Comparison of ENCODE assay signal across 1 cellular context in the genomic region with DNA sequence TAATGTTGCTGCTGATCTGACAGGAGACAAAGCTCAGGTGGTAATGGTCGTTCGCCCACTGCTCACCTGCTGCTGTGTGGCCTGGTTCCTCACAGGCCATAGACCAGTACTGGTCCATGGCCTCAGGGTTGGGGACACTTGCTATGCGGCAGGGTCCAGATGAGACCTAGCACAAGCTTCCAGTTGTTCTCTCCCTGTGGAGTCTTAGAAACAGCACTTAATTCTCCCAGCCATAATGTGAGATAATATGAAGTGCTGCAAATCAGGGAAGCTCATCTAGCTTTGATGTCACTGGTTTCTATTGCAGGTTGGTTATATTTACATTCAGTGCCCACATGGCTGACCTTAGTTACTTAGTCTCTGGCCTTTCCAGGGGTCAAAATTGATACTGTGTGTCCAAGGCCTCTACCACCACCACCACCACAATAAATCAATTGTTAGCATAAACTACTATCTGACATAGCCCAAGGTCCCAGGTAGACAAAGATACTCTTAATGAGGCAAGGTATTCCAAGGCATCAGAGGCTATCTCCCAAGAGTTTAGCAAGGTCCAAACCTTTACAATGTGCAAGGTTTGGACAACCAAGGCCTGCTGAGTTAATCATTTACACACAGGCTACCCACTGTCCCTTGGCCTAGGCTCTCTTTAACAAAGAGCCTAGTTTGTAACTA.
TF ChIP-seq lines count a peak whose summit lies in the region.

No MANE protein-coding gene starts in this region.

TF ChIP-seq in HepG2, 621 proteins besides CTCF, POLR2A, EP300 and RAD21 (continued from another document and continues in another):
- no peak for TF ChIP-seq ETV5 (CRISPR knock-in tag; IDR thresholded peaks at IDR 0.05; ENCODE audit: borderline replicate concordance)
- TF ChIP-seq ZNF17 (CRISPR knock-in tag; IDR thresholded peaks at IDR 0.05): no peak
- TF ChIP-seq YEATS4 (CRISPR knock-in tag; IDR thresholded peaks at IDR 0.05; ENCODE audit: borderline replicate concordance): no peak
- no peak for TF ChIP-seq ZNF232 (CRISPR knock-in tag; IDR thresholded peaks at IDR 0.05; ENCODE audit: borderline replicate concordance)
- TF ChIP-seq, protein P1, sequence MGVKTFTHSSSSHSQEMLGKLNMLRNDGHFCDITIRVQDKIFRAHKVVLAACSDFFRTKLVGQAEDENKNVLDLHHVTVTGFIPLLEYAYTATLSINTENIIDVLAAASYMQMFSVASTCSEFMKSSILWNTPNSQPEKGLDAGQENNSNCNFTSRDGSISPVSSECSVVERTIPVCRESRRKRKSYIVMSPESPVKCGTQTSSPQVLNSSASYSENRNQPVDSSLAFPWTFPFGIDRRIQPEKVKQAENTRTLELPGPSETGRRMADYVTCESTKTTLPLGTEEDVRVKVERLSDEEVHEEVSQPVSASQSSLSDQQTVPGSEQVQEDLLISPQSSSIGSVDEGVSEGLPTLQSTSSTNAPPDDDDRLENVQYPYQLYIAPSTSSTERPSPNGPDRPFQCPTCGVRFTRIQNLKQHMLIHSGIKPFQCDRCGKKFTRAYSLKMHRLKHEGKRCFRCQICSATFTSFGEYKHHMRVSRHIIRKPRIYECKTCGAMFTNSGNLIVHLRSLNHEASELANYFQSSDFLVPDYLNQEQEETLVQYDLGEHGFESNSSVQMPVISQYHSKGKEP (CRISPR knock-in tag; IDR thresholded peaks at IDR 0.05): no peak
- TF ChIP-seq, protein P2, sequence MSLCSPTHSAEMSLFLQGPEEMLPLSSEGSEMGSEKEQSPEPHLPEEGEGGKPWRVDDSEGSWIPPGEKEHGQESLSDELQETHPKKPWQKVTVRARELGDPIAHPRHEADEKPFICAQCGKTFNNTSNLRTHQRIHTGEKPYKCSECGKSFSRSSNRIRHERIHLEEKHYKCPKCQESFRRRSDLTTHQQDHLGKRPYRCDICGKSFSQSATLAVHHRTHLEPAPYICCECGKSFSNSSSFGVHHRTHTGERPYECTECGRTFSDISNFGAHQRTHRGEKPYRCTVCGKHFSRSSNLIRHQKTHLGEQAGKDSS (CRISPR knock-in tag; IDR thresholded peaks at IDR 0.05; ENCODE audit: borderline replicate concordance, low read depth): no peak
- no peak for TF ChIP-seq ZNF3 (CRISPR knock-in tag; IDR thresholded peaks at IDR 0.05)
- TF ChIP-seq MBD4 (IDR thresholded peaks at IDR 0.05; ENCODE audit: borderline replicate concordance, low read length): no peak
- TF ChIP-seq RBAK (CRISPR knock-in tag; IDR thresholded peaks at IDR 0.05): no peak
- TF ChIP-seq HNRNPLL (IDR thresholded peaks at IDR 0.05; ENCODE audit: low read depth, low read length, poor library complexity, severe bottlenecking): no peak
- no peak for TF ChIP-seq ZNF207 (IDR thresholded peaks at IDR 0.05; ENCODE audit: borderline replicate concordance)
- peak; percentile 97 for TF ChIP-seq GFI1 (CRISPR knock-in tag; IDR thresholded peaks at IDR 0.05; ENCODE audit: borderline replicate concordance)
- no peak for TF ChIP-seq KLF11 (CRISPR knock-in tag; IDR thresholded peaks at IDR 0.05)
- no peak for TF ChIP-seq ZFP62 (CRISPR knock-in tag; IDR thresholded peaks at IDR 0.05)
- no peak; the same call in 1 of the 2 replicates for TF ChIP-seq RBFOX2 (IDR thresholded peaks at IDR 0.05; ENCODE audit: low read depth, low read length)
- peak; percentile 63; the same call in 1 of the 2 replicates for TF ChIP-seq RXRA (CRISPR knock-in tag; IDR thresholded peaks at IDR 0.05)
- TF ChIP-seq MED8 (CRISPR knock-in tag; IDR thresholded peaks at IDR 0.05; ENCODE audit: insufficient replicate concordance): no peak
- TF ChIP-seq ZSCAN21 (CRISPR knock-in tag; IDR thresholded peaks at IDR 0.05; ENCODE audit: borderline replicate concordance): 0 out of 2 replicates have a peak, but pooled peaks have one; percentile 35
- TF ChIP-seq, protein P3, sequence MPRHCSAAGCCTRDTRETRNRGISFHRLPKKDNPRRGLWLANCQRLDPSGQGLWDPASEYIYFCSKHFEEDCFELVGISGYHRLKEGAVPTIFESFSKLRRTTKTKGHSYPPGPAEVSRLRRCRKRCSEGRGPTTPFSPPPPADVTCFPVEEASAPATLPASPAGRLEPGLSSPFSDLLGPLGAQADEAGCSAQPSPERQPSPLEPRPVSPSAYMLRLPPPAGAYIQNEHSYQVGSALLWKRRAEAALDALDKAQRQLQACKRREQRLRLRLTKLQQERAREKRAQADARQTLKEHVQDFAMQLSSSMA (CRISPR knock-in tag; IDR thresholded peaks at IDR 0.05): no peak
- no peak for TF ChIP-seq FOSL1 (CRISPR knock-in tag; IDR thresholded peaks at IDR 0.05; ENCODE audit: borderline replicate concordance)
- TF ChIP-seq ZNF326 (CRISPR knock-in tag; IDR thresholded peaks at IDR 0.05; ENCODE audit: borderline replicate concordance): no peak
- TF ChIP-seq KLF6 (CRISPR knock-in tag; IDR thresholded peaks at IDR 0.05): peak; percentile 30; the same call in 1 of the 2 replicates
- no peak for TF ChIP-seq JARID2 (CRISPR knock-in tag; IDR thresholded peaks at IDR 0.05; ENCODE audit: insufficient replicate concordance)
- peak; percentile 85 for TF ChIP-seq MED1 (CRISPR knock-in tag; IDR thresholded peaks at IDR 0.05)
- 0 out of 2 replicates have a peak, but pooled peaks have one; percentile 51 for TF ChIP-seq CEBPG (CRISPR knock-in tag; IDR thresholded peaks at IDR 0.05)
- TF ChIP-seq ZFP36L1 (CRISPR knock-in tag; IDR thresholded peaks at IDR 0.05): peak; percentile 47; the same call in 1 of the 2 replicates
- no peak for TF ChIP-seq KLF15 (CRISPR knock-in tag; IDR thresholded peaks at IDR 0.05; ENCODE audit: borderline replicate concordance)
- TF ChIP-seq, protein P4, sequence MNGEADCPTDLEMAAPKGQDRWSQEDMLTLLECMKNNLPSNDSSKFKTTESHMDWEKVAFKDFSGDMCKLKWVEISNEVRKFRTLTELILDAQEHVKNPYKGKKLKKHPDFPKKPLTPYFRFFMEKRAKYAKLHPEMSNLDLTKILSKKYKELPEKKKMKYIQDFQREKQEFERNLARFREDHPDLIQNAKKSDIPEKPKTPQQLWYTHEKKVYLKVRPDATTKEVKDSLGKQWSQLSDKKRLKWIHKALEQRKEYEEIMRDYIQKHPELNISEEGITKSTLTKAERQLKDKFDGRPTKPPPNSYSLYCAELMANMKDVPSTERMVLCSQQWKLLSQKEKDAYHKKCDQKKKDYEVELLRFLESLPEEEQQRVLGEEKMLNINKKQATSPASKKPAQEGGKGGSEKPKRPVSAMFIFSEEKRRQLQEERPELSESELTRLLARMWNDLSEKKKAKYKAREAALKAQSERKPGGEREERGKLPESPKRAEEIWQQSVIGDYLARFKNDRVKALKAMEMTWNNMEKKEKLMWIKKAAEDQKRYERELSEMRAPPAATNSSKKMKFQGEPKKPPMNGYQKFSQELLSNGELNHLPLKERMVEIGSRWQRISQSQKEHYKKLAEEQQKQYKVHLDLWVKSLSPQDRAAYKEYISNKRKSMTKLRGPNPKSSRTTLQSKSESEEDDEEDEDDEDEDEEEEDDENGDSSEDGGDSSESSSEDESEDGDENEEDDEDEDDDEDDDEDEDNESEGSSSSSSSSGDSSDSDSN (CRISPR knock-in tag; IDR thresholded peaks at IDR 0.05): peak; percentile 61; the same call in 1 of the 2 replicates
- TF ChIP-seq, protein P5, sequence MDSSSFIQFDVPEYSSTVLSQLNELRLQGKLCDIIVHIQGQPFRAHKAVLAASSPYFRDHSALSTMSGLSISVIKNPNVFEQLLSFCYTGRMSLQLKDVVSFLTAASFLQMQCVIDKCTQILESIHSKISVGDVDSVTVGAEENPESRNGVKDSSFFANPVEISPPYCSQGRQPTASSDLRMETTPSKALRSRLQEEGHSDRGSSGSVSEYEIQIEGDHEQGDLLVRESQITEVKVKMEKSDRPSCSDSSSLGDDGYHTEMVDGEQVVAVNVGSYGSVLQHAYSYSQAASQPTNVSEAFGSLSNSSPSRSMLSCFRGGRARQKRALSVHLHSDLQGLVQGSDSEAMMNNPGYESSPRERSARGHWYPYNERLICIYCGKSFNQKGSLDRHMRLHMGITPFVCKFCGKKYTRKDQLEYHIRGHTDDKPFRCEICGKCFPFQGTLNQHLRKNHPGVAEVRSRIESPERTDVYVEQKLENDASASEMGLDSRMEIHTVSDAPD (CRISPR knock-in tag; IDR thresholded peaks at IDR 0.05): peak; percentile 86; the same call in 1 of the 2 replicates
- no peak for TF ChIP-seq RARG (CRISPR knock-in tag; IDR thresholded peaks at IDR 0.05; ENCODE audit: low read depth)
- TF ChIP-seq, protein P6, sequence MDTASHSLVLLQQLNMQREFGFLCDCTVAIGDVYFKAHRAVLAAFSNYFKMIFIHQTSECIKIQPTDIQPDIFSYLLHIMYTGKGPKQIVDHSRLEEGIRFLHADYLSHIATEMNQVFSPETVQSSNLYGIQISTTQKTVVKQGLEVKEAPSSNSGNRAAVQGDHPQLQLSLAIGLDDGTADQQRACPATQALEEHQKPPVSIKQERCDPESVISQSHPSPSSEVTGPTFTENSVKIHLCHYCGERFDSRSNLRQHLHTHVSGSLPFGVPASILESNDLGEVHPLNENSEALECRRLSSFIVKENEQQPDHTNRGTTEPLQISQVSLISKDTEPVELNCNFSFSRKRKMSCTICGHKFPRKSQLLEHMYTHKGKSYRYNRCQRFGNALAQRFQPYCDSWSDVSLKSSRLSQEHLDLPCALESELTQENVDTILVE (CRISPR knock-in tag; IDR thresholded peaks at IDR 0.05): no peak
- TF ChIP-seq ZNF543 (CRISPR knock-in tag; IDR thresholded peaks at IDR 0.05): no peak
- TF ChIP-seq ZNF501 (CRISPR knock-in tag; IDR thresholded peaks at IDR 0.05): peak; percentile 72; the same call in 1 of the 2 replicates
- TF ChIP-seq, protein P7, sequence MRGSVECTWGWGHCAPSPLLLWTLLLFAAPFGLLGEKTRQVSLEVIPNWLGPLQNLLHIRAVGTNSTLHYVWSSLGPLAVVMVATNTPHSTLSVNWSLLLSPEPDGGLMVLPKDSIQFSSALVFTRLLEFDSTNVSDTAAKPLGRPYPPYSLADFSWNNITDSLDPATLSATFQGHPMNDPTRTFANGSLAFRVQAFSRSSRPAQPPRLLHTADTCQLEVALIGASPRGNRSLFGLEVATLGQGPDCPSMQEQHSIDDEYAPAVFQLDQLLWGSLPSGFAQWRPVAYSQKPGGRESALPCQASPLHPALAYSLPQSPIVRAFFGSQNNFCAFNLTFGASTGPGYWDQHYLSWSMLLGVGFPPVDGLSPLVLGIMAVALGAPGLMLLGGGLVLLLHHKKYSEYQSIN (CRISPR knock-in tag; IDR thresholded peaks at IDR 0.05; ENCODE audit: borderline replicate concordance): no peak
- TF ChIP-seq, protein P8, sequence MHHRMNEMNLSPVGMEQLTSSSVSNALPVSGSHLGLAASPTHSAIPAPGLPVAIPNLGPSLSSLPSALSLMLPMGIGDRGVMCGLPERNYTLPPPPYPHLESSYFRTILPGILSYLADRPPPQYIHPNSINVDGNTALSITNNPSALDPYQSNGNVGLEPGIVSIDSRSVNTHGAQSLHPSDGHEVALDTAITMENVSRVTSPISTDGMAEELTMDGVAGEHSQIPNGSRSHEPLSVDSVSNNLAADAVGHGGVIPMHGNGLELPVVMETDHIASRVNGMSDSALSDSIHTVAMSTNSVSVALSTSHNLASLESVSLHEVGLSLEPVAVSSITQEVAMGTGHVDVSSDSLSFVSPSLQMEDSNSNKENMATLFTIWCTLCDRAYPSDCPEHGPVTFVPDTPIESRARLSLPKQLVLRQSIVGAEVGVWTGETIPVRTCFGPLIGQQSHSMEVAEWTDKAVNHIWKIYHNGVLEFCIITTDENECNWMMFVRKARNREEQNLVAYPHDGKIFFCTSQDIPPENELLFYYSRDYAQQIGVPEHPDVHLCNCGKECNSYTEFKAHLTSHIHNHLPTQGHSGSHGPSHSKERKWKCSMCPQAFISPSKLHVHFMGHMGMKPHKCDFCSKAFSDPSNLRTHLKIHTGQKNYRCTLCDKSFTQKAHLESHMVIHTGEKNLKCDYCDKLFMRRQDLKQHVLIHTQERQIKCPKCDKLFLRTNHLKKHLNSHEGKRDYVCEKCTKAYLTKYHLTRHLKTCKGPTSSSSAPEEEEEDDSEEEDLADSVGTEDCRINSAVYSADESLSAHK (CRISPR knock-in tag; IDR thresholded peaks at IDR 0.05; ENCODE audit: borderline replicate concordance): no peak
- TF ChIP-seq ZNF552 (CRISPR knock-in tag; IDR thresholded peaks at IDR 0.05; ENCODE audit: borderline replicate concordance): no peak
- TF ChIP-seq REL (CRISPR knock-in tag; conservative IDR thresholded peaks at IDR 0.05): no peak
- TF ChIP-seq, protein P9, sequence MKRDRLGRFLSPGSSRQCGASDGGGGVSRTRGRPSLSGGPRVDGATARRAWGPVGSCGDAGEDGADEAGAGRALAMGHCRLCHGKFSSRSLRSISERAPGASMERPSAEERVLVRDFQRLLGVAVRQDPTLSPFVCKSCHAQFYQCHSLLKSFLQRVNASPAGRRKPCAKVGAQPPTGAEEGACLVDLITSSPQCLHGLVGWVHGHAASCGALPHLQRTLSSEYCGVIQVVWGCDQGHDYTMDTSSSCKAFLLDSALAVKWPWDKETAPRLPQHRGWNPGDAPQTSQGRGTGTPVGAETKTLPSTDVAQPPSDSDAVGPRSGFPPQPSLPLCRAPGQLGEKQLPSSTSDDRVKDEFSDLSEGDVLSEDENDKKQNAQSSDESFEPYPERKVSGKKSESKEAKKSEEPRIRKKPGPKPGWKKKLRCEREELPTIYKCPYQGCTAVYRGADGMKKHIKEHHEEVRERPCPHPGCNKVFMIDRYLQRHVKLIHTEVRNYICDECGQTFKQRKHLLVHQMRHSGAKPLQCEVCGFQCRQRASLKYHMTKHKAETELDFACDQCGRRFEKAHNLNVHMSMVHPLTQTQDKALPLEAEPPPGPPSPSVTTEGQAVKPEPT (CRISPR knock-in tag; IDR thresholded peaks at IDR 0.05; ENCODE audit: low read depth): no peak
- TF ChIP-seq ZNF670 (CRISPR knock-in tag; IDR thresholded peaks at IDR 0.05; ENCODE audit: borderline replicate concordance): no peak; the same call in 1 of the 2 replicates
- TF ChIP-seq ZFAT (CRISPR knock-in tag; conservative IDR thresholded peaks at IDR 0.05): no peak
- TF ChIP-seq NFATC3 (CRISPR knock-in tag; IDR thresholded peaks at IDR 0.05): no peak
- TF ChIP-seq NCOR1 (IDR thresholded peaks at IDR 0.05; ENCODE audit: borderline replicate concordance, low read length): peak; percentile 96
- peak; percentile 98 for TF ChIP-seq ZNF792 (CRISPR knock-in tag; IDR thresholded peaks at IDR 0.05)
- TF ChIP-seq, protein P10, sequence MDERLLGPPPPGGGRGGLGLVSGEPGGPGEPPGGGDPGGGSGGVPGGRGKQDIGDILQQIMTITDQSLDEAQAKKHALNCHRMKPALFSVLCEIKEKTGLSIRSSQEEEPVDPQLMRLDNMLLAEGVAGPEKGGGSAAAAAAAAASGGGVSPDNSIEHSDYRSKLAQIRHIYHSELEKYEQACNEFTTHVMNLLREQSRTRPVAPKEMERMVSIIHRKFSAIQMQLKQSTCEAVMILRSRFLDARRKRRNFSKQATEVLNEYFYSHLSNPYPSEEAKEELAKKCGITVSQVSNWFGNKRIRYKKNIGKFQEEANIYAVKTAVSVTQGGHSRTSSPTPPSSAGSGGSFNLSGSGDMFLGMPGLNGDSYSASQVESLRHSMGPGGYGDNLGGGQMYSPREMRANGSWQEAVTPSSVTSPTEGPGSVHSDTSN (CRISPR knock-in tag; IDR thresholded peaks at IDR 0.05): 0 out of 2 replicates have a peak, but pooled peaks have one; percentile 35
- TF ChIP-seq FOXP1 (IDR thresholded peaks at IDR 0.05): no peak; the same call in 1 of the 2 replicates
- TF ChIP-seq FOXP1 (CRISPR knock-in tag; IDR thresholded peaks at IDR 0.05): peak; percentile 75
